In genomic region chr9:77457916-77458592, GRCh38 we compare ENCODE assay signal across 8 cellular contexts.
A peak's percentile ranks its signal among the peaks of the same experiment; 100 is the strongest.
DNase-seq lines count a peak whose midpoint lies in the region; ATAC-seq and TF ChIP-seq lines count a peak whose summit lies in the region.

No MANE protein-coding gene starts in this region.

- no peak overlapping the region for H3K4me2 ChIP-seq in DND-41 (ENCODE audit: insufficient read depth, low read length)

- peak; percentile 60 for DNase-seq in DND-41
- DNase-seq in HPDE6-E6E7 (ENCODE audit: extremely low spot score) = peak; percentile 68
- DNase-seq in OCI-M2 (lab: John Stamatoyannopoulos, UW; ENCODE audit: unreplicated experiment) = peak; percentile 6
- DNase-seq in activated T-cell treated with anti-CD3 and anti-CD28 coated beads, Interleukin-2, amount 50 U/mL, for 1 hour = peak; percentile 51
- peak; percentile 72 for DNase-seq in fibroblast of mammary gland (ENCODE audit: low read depth)
- DNase-seq in nucleus accumbens (lab: John Stamatoyannopoulos, UW) = peak in 41 of 56 donors; percentile 11 to 74 (median 36)
- peak; percentile 68 for DNase-seq in transverse colon

- in situ Hi-C loops in transverse colon (cut with MboI; ENCODE audit: low pct_ligation_motif_present in 1 of 4, low pct_unique_long_range_greater_than_20kb in 1 of 4, low sequenced_read_pairs in 3 of 4) = loop anchor here in 2 of 4 donors (10.0 to 25.0 kb wide), 4 partner anchors 179 to 679 kb away; partner anchors contain the start of genes GNA14 (in 1 of the 2) and GNAQ (in 1 of the 2)

- 40 to 53% methylated on average over 6 to 14 of the region's 15 CpGs for WGBS in transverse colon (ENCODE audit: low coverage in 1 of 2), 2 donors

- H3K9ac ChIP-seq in DND-41 (ENCODE audit: low read depth, low read length) = no peak overlapping the region

- no peaks in the 10 kb centered on the region for H3K4me1 ChIP-seq in DND-41 (ENCODE audit: insufficient read depth, low read length)
- peaks cover 0 to 6% (median 1%) of the 10 kb centered on the region in 4 donors for H3K4me1 ChIP-seq in transverse colon

- H3K79me2 ChIP-seq in DND-41 (ENCODE audit: insufficient read depth, low read length) = no peaks in the 10 kb centered on the region

- H2AFZ ChIP-seq in DND-41 (ENCODE audit: low read depth, low read length) = no peak overlapping the region; the same call in 1 of the 2 replicates

- no peak overlapping the region for H3K4me3 ChIP-seq in DND-41 (ENCODE audit: low read depth in 1 of 2, low read length in 2 of 2)
- no peak overlapping the region for H3K4me3 ChIP-seq in fibroblast of mammary gland (ENCODE audit: control insufficient read depth, low read depth, low read length)
- no peak overlapping the region for H3K4me3 ChIP-seq in transverse colon

- H4K20me1 ChIP-seq in DND-41 (ENCODE audit: insufficient read depth, low read length) = no peaks in the 10 kb centered on the region

- H3K27me3 ChIP-seq in DND-41 (ENCODE audit: insufficient read depth, low read length, poor library complexity) (no peaks in the 10 kb centered on the region), transverse colon (no peaks in the 10 kb centered on the region)

- ATAC-seq in DND-41 (ENCODE audit: insufficient read depth, low read depth) (peak; percentile 83), GM21423 (IDR thresholded peaks at IDR 0.05; ENCODE audit: unreplicated experiment) (peak; percentile 74)

- TF ChIP-seq EP300 in transverse colon (IDR thresholded peaks at IDR 0.05; ENCODE audit: low read depth) = no peak

- no peak overlapping the region for H3K27ac ChIP-seq in DND-41 (ENCODE audit: low read length)
- no peak overlapping the region for H3K27ac ChIP-seq in transverse colon

- TF ChIP-seq POLR2A in transverse colon (IDR thresholded peaks at IDR 0.05) = no peak

- H3K36me3 ChIP-seq in DND-41 (ENCODE audit: insufficient read depth, low read length) = no peaks in the 10 kb centered on the region
- H3K36me3 ChIP-seq in transverse colon = no peaks in the 10 kb centered on the region

- intact Hi-C loops in transverse colon (cut with DNase I; ENCODE audit: low total_unique reads) = loop anchor here (5.0 kb wide), 1 partner anchor 294 kb away; no protein-coding TSS in a partner anchor

- H3K9me3 ChIP-seq in DND-41 (ENCODE audit: insufficient read depth, low read length, severe bottlenecking) (no peaks in the 10 kb centered on the region), transverse colon (no peaks in the 10 kb centered on the region)

- TF ChIP-seq CTCF in DND-41 (IDR thresholded peaks at IDR 0.05; ENCODE audit: borderline replicate concordance, extremely low read depth, low read length, poor library complexity, severe bottlenecking) (peak; percentile 73), fibroblast of mammary gland (conservative IDR thresholded peaks at IDR 0.05; ENCODE audit: control insufficient read depth, insufficient read depth, low read depth, low read length) (peak; percentile 96), transverse colon (IDR thresholded peaks at IDR 0.05) (peak; percentile 72 to 88 (median 84))

Comparison
In these comparisons a context has a peak if more than half of its experiments do, and no peak if none do; other contexts are left out.
1. DNase-seq: peak in every context shown above with its lines; median percentile 72 in fibroblast of mammary gland; 68 in HPDE6-E6E7; 68 in transverse colon; 60 in DND-41; 51 in activated T-cell treated with anti-CD3 and anti-CD28 coated beads, Interleukin-2, amount 50 U/mL, for 1 hour; 36 in nucleus accumbens; 6 in OCI-M2.